14 cellular contexts compared by ENCODE assay signal in genomic region chr5:2569201-2569600, GRCh38.
DNase-seq lines count a peak whose midpoint lies in the region; ATAC-seq and TF ChIP-seq lines count a peak whose summit lies in the region.
"Had no signal": no experiment of that assay in that cellular context is flagged by ENCODE, and none has a peak within 500 bp of the region (broad histone marks: within the 10 kb centered on the region; RNA-seq: fewer than 3 reads in every experiment).

No MANE protein-coding gene starts in this region.

- H3K4me3 ChIP-seq in BLaER1, result no peak overlapping the region
- H3K4me3 ChIP-seq in Jurkat, Clone E6-1 (ENCODE audit: low read length), result no peak overlapping the region
- no peak overlapping the region for H3K4me3 ChIP-seq in WERI-Rb-1 (ENCODE audit: low read depth, low read length)
- H3K4me3 ChIP-seq in neuronal stem cell (ENCODE audit: low read length in 2 of 2), result no peak overlapping the region
- H3K4me3 ChIP-seq: GM23338 had no signal

- H2BK5ac ChIP-seq in neuronal stem cell (ENCODE audit: low read length), result no peak overlapping the region

- no peak overlapping the region for H2BK12ac ChIP-seq in neuronal stem cell (ENCODE audit: low read length)

- WGBS in neuronal stem cell (ENCODE audit: extremely low coverage in 2 of 2, insufficient read length in 2 of 2, insufficient replicate concordance in 1 of 2), 2 donors, result no CpG with 5 or more reads among the region's 10 CpGs

- H3K4me1 ChIP-seq in BLaER1, result peaks cover 24% of the 10 kb centered on the region
- peaks cover 2 to 10% of the 10 kb centered on the region in 2 donors for H3K4me1 ChIP-seq in neuronal stem cell (ENCODE audit: control insufficient read depth in 2 of 2, insufficient read depth in 1 of 2, low read depth in 1 of 2, low read length in 2 of 2)

- H2AK5ac ChIP-seq in neuronal stem cell (ENCODE audit: low read depth, low read length), result no peak overlapping the region

- H3K27ac ChIP-seq in BLaER1 (0 out of 2 replicates have a peak overlapping the region, but pooled peaks have one; percentile 11), WERI-Rb-1 (peak overlapping the region; percentile 81), neuronal stem cell (replicated peaks; ENCODE audit: low read length) (no peak overlapping the region)
- H3K27ac ChIP-seq: C4-2B had no signal

- H2AFZ ChIP-seq in neuronal stem cell (ENCODE audit: low read length), result peak overlapping the region; percentile 54
- H2AFZ ChIP-seq: GM23338 had no signal

- no peak overlapping the region for H3K14ac ChIP-seq in neuronal stem cell (ENCODE audit: low read length)

- TF ChIP-seq CTCF in WERI-Rb-1 (IDR thresholded peaks at IDR 0.05; ENCODE audit: low read depth, low read length), result no peak

- DNase-seq in Jurkat, Clone E6-1 (ENCODE audit: low read depth, low spot score), result peak; percentile 30
- DNase-seq in WERI-Rb-1 (peak; percentile 82), neuronal stem cell (ENCODE audit: low spot score) (no peak), NCI-H2227 treated with DMSO at 0.1 percent for 48 hours (lab: John Stamatoyannopoulos, UW) (no peak), ecto neural progenitor cell (ENCODE audit: low spot score) (no peak)
- DNase-seq: ACHN; CD4-positive, alpha-beta memory T cell; DMS79; EL; H7 had no signal

- no peak for ATAC-seq in HG03442 (IDR thresholded peaks at IDR 0.05; ENCODE audit: unreplicated experiment)

- H3K4ac ChIP-seq in neuronal stem cell (ENCODE audit: low read length), result no peak overlapping the region

- H3K79me1 ChIP-seq in neuronal stem cell (ENCODE audit: low read depth, low read length), result no peaks in the 10 kb centered on the region

- no peak overlapping the region for H4K91ac ChIP-seq in neuronal stem cell (ENCODE audit: low read depth, low read length, poor library complexity)

- no peak overlapping the region for H3K18ac ChIP-seq in neuronal stem cell (ENCODE audit: low read length)

- H3K4me2 ChIP-seq in BLaER1 (peak overlapping the region; percentile 53), neuronal stem cell (ENCODE audit: insufficient read depth, low read length, poor library complexity, severe bottlenecking) (no peak overlapping the region)
- H3K4me2 ChIP-seq: GM23338 had no signal

- H4K8ac ChIP-seq in neuronal stem cell (ENCODE audit: low read depth, low read length), result no peak overlapping the region

- H2BK15ac ChIP-seq in neuronal stem cell (ENCODE audit: low read length), result no peak overlapping the region

- no peak overlapping the region for H2BK120ac ChIP-seq in neuronal stem cell (ENCODE audit: low read depth, low read length)

- H3K36me3 ChIP-seq in BLaER1 (no peaks in the 10 kb centered on the region), WERI-Rb-1 (no peaks in the 10 kb centered on the region), neuronal stem cell (replicated peaks in 1 of 2; ENCODE audit: control insufficient read depth in 2 of 2, insufficient read depth in 2 of 2, low read length in 2 of 2) (no peaks in the 10 kb centered on the region)

- H3K27me3 ChIP-seq in BLaER1 (no peaks in the 10 kb centered on the region), WERI-Rb-1 (ENCODE audit: insufficient read depth, low read depth, severe bottlenecking) (no peaks in the 10 kb centered on the region), neuronal stem cell (ENCODE audit: control insufficient read depth in 3 of 3, insufficient read depth in 3 of 3, low read depth in 1 of 3, low read length in 3 of 3) (no peaks in the 10 kb centered on the region)

- H3K9ac ChIP-seq in BLaER1 (no peak overlapping the region), neuronal stem cell (ENCODE audit: low read depth, low read length, poor library complexity) (no peak overlapping the region)

- H3K23ac ChIP-seq in neuronal stem cell (ENCODE audit: low read depth, low read length, poor library complexity), result no peak overlapping the region

- H3K9me3 ChIP-seq in BLaER1, result peaks cover 14% of the 10 kb centered on the region; the same call in 1 of the 2 replicates
- H3K9me3 ChIP-seq in WERI-Rb-1 (ENCODE audit: severe bottlenecking), result peaks cover 2% of the 10 kb centered on the region
- peaks cover 0 to 15% of the 10 kb centered on the region in 2 donors for H3K9me3 ChIP-seq in neuronal stem cell (replicated peaks in 1 of 2; ENCODE audit: control insufficient read depth in 2 of 2, insufficient read depth in 1 of 2, low read depth in 1 of 2, low read length in 2 of 2)

- no peaks in the 10 kb centered on the region for H4K20me1 ChIP-seq in BLaER1

Comparison
In these comparisons a context has a peak if more than half of its experiments do, and no peak if none do; other contexts are left out.
1. DNase-seq: peak in Jurkat, Clone E6-1 (single experiment) and WERI-Rb-1 (single experiment); none in neuronal stem cell (single experiment), NCI-H2227 treated with DMSO at 0.1 percent for 48 hours (single experiment) and ecto neural progenitor cell (single experiment).